ENCODE assay signal across 23 cellular contexts in genomic region chr6:168901076-168901475, GRCh38.
"Had no signal": no experiment of that assay in that cellular context is flagged by ENCODE, and none has a peak within 500 bp of the region (broad histone marks: within the 10 kb centered on the region; RNA-seq: fewer than 3 reads in every experiment).

No MANE protein-coding gene starts in this region.

- H3K4me3 ChIP-seq: SJSA1, SK-N-MC had no signal

- H3K27ac ChIP-seq: SJSA1, SK-N-MC had no signal

- H3K4me1 ChIP-seq: SJSA1 had no signal

- H3K36me3 ChIP-seq: SJSA1 had no signal

- DNase-seq: IMR-90, Karpas-422, KG1, MM.1S, MV-4-11, NCI-H1048, NCI-H1105, NCI-H1417, NCI-H1436 treated with DMSO at 0.1 percent for 48 hours, NCI-H1694, NCI-H187 treated with DMSO at 0.1 percent for 48 hours, NCI-H2029 treated with DMSO at 0.1 percent for 48 hours, NCI-H2171 treated with DMSO at 0.1 percent for 48 hours, NCI-H345, NCI-H446 treated with DMSO at 0.1 percent for 48 hours, NCI-H510A treated with DMSO at 0.1 percent for 48 hours, NCI-H526 treated with DMSO at 0.1 percent for 48 hours, NCI-H748 treated with DMSO at 0.1 percent for 48 hours, Right ventricle myocardium superior, RPMI8226, SIG-M5 had no signal

- H3K9me3 ChIP-seq: SJSA1 had no signal

- H3K27me3 ChIP-seq: SJSA1 had no signal
